Comparison of ENCODE assay signal across 35 cellular contexts in genomic region chr2:37904450-37904849, GRCh38.
"Had no signal": no experiment of that assay in that cellular context is flagged by ENCODE, and none has a peak within 500 bp of the region (broad histone marks: within the 10 kb centered on the region; RNA-seq: fewer than 3 reads in every experiment).

No MANE protein-coding gene starts in this region.

- H3K27me3 Mint-ChIP-seq: activated naive CD8-positive, alpha-beta T cell treated with anti-CD3 and anti-CD28 coated beads for 36 hours had no signal

- H3K4me1 ChIP-seq: adrenal gland, breast epithelium, heart left ventricle had no signal

- H3K4me1 Mint-ChIP-seq: activated CD4-positive, alpha-beta T cell treated with anti-CD3 and anti-CD28 coated beads for 36 hours; activated CD4-positive, alpha-beta T cell treated with anti-CD3 and anti-CD28 coated beads, Interleukin-2, amount 10 ng/mL, durations not matched to agents 24 days and 14 days; activated CD8-positive, alpha-beta memory T cell treated with anti-CD3 and anti-CD28 coated beads, Interleukin-2, amount 10 ng/mL, durations not matched to agents 7 days and 5 days; activated naive CD4-positive, alpha-beta T cell treated with anti-CD3 and anti-CD28 coated beads, Interleukin-2, amount 50 U/mL, for 24 hours; activated naive CD8-positive, alpha-beta T cell treated with anti-CD3 and anti-CD28 coated beads for 36 hours; activated naive CD8-positive, alpha-beta T cell treated with anti-CD3 and anti-CD28 coated beads, Interleukin-2, amount 50 U/mL, for 24 hours; central memory CD8-positive, alpha-beta T cell; T-cell had no signal

- H3K27ac Mint-ChIP-seq: activated CD4-positive, alpha-beta memory T cell treated with anti-CD3 and anti-CD28 coated beads for 36 hours; activated CD4-positive, alpha-beta T cell treated with anti-CD3 and anti-CD28 coated beads for 36 hours; activated CD4-positive, alpha-beta T cell treated with anti-CD3 and anti-CD28 coated beads, Interleukin-2, amount 10 ng/mL, durations not matched to agents 24 days and 14 days; activated CD8-positive, alpha-beta memory T cell treated with anti-CD3 and anti-CD28 coated beads, Interleukin-2, amount 10 ng/mL, durations not matched to agents 7 days and 5 days; activated CD8-positive, alpha-beta T cell treated with anti-CD3 and anti-CD28 coated beads, Interleukin-2, amount 10 ng/mL, durations not matched to agents 7 days and 5 days; activated naive CD4-positive, alpha-beta T cell treated with anti-CD3 and anti-CD28 coated beads for 36 hours; activated naive CD4-positive, alpha-beta T cell treated with anti-CD3 and anti-CD28 coated beads, Interleukin-2, amount 50 U/mL, for 24 hours; activated naive CD8-positive, alpha-beta T cell treated with anti-CD3 and anti-CD28 coated beads for 36 hours; activated naive CD8-positive, alpha-beta T cell treated with anti-CD3 and anti-CD28 coated beads, Interleukin-2, amount 50 U/mL, for 24 hours; activated T-helper 1 cell treated with anti-CD3 and anti-CD28 coated beads, Interleukin-12 subunit alpha, Interleukin-12 subunit beta, Interleukin-2, Interleukin-4 antibody, amounts not matched to agents 30 ng/mL and 10 ng/mL and 1 ng/mL, durations not matched to agents 14 hours and 24 hours and 36 hours; activated T-helper 2 cell treated with anti-CD3 and anti-CD28 coated beads, Interferon-gamma antibody, Interleukin-2, Interleukin-4, amounts not matched to agents 10 μg/mL and 5 μg/mL and 100 μg/mL, durations not matched to agents 14 hours and 24 hours and 36 hours; endodermal cell; T-cell; T-helper 1 cell treated with Interleukin-12 subunit alpha and Interleukin-12 subunit beta and Interleukin-4 antibody, amounts not matched to agents 30 μg/mL and 1 μg/mL, for 36 hours; T-helper 2 cell treated with Interferon-gamma antibody and Interleukin-4, amounts not matched to agents 5 μg/mL and 100 μg/mL, for 36 hours had no signal

- ATAC-seq: activated CD4-positive, alpha-beta T cell treated with anti-CD3 and anti-CD28 coated beads for 36 hours; activated CD8-positive, alpha-beta memory T cell treated with anti-CD3 and anti-CD28 coated beads, Interleukin-2, amount 10 ng/mL, durations not matched to agents 7 days and 5 days; activated CD8-positive, alpha-beta T cell treated with anti-CD3 and anti-CD28 coated beads, Interleukin-2, amount 10 ng/mL, durations not matched to agents 7 days and 5 days; activated naive CD8-positive, alpha-beta T cell treated with anti-CD3 and anti-CD28 coated beads, Interleukin-2, amount 50 U/mL, for 24 hours; esophagus mucosa; heart left ventricle; T-cell had no signal

- H3K27ac ChIP-seq: adrenal gland, breast epithelium, cardiac muscle cell, heart left ventricle had no signal

- FAIRE-seq: frontal cortex had no signal

- H3K9me3 Mint-ChIP-seq: activated CD4-positive, alpha-beta memory T cell treated with anti-CD3 and anti-CD28 coated beads for 36 hours; activated CD4-positive, alpha-beta T cell treated with anti-CD3 and anti-CD28 coated beads, Interleukin-2, amount 10 ng/mL, durations not matched to agents 24 days and 14 days; activated naive CD8-positive, alpha-beta T cell treated with anti-CD3 and anti-CD28 coated beads for 36 hours; activated T-helper 1 cell treated with anti-CD3 and anti-CD28 coated beads, Interleukin-12 subunit alpha, Interleukin-12 subunit beta, Interleukin-2, Interleukin-4 antibody, amounts not matched to agents 30 ng/mL and 10 ng/mL and 1 ng/mL, durations not matched to agents 14 hours and 24 hours and 36 hours; activated T-helper 2 cell treated with anti-CD3 and anti-CD28 coated beads, Interferon-gamma antibody, Interleukin-2, Interleukin-4, amounts not matched to agents 10 μg/mL and 5 μg/mL and 100 μg/mL, durations not matched to agents 14 hours and 24 hours and 36 hours; central memory CD8-positive, alpha-beta T cell; T-helper 1 cell treated with Interleukin-12 subunit alpha and Interleukin-12 subunit beta and Interleukin-4 antibody, amounts not matched to agents 30 μg/mL and 1 μg/mL, for 36 hours; T-helper 2 cell treated with Interferon-gamma antibody and Interleukin-4, amounts not matched to agents 5 μg/mL and 100 μg/mL, for 36 hours had no signal

- H3K36me3 Mint-ChIP-seq: activated CD4-positive, alpha-beta memory T cell treated with anti-CD3 and anti-CD28 coated beads for 36 hours; activated naive CD8-positive, alpha-beta T cell treated with anti-CD3 and anti-CD28 coated beads for 36 hours; brain; T-cell had no signal

- H3K9me3 ChIP-seq: adrenal gland, breast epithelium, heart left ventricle had no signal

- H3K4me3 Mint-ChIP-seq: activated CD4-positive, alpha-beta memory T cell treated with anti-CD3 and anti-CD28 coated beads for 36 hours; activated CD4-positive, alpha-beta T cell treated with anti-CD3 and anti-CD28 coated beads for 36 hours; activated CD4-positive, alpha-beta T cell treated with anti-CD3 and anti-CD28 coated beads, Interleukin-2, amount 10 ng/mL, durations not matched to agents 24 days and 14 days; activated CD8-positive, alpha-beta memory T cell treated with anti-CD3 and anti-CD28 coated beads, Interleukin-2, amount 10 ng/mL, durations not matched to agents 7 days and 5 days; activated CD8-positive, alpha-beta T cell treated with anti-CD3 and anti-CD28 coated beads, Interleukin-2, amount 10 ng/mL, durations not matched to agents 7 days and 5 days; activated naive CD4-positive, alpha-beta T cell treated with anti-CD3 and anti-CD28 coated beads for 36 hours; activated naive CD4-positive, alpha-beta T cell treated with anti-CD3 and anti-CD28 coated beads, Interleukin-2, amount 50 U/mL, for 24 hours; activated naive CD8-positive, alpha-beta T cell treated with anti-CD3 and anti-CD28 coated beads for 36 hours; activated naive CD8-positive, alpha-beta T cell treated with anti-CD3 and anti-CD28 coated beads, Interleukin-2, amount 50 U/mL, for 24 hours; activated T-helper 1 cell treated with anti-CD3 and anti-CD28 coated beads, Interleukin-12 subunit alpha, Interleukin-12 subunit beta, Interleukin-2, Interleukin-4 antibody, amounts not matched to agents 30 ng/mL and 10 ng/mL and 1 ng/mL, durations not matched to agents 14 hours and 24 hours and 36 hours; brain; central memory CD8-positive, alpha-beta T cell; endodermal cell; T-cell; T-helper 1 cell treated with Interleukin-12 subunit alpha and Interleukin-12 subunit beta and Interleukin-4 antibody, amounts not matched to agents 30 μg/mL and 1 μg/mL, for 36 hours; T-helper 2 cell treated with Interferon-gamma antibody and Interleukin-4, amounts not matched to agents 5 μg/mL and 100 μg/mL, for 36 hours had no signal

- H3K27me3 ChIP-seq: adrenal gland, breast epithelium, cardiac muscle cell, heart left ventricle had no signal

- DNase-seq: activated CD4-positive, alpha-beta memory T cell treated with anti-CD3 and anti-CD28 coated beads for 36 hours; activated CD4-positive, alpha-beta T cell treated with anti-CD3 and anti-CD28 coated beads for 36 hours; activated CD4-positive, alpha-beta T cell treated with anti-CD3 and anti-CD28 coated beads, Interleukin-2, amount 10 ng/mL, durations not matched to agents 24 days and 14 days; activated CD4-positive, CD25-positive, alpha-beta regulatory T cell; activated CD4-positive, CD25-positive, alpha-beta regulatory T cell treated with anti-CD3 and anti-CD28 coated beads, Interleukin-2, amount 50 U/mL, for 72 hours; activated CD8-positive, alpha-beta memory T cell treated with anti-CD3 and anti-CD28 coated beads, Interleukin-2, amount 10 ng/mL, durations not matched to agents 7 days and 5 days; activated CD8-positive, alpha-beta memory T cell treated with anti-CD3 and anti-CD28 coated beads, Interleukin-2, amount 50 U/mL, for 4 hours; activated CD8-positive, alpha-beta T cell treated with anti-CD3 and anti-CD28 coated beads, Interleukin-2, amount 10 ng/mL, durations not matched to agents 7 days and 5 days; activated effector memory CD4-positive, alpha-beta T cell treated with anti-CD3 and anti-CD28 coated beads, Interleukin-2, amount 50 U/mL, for 16 hours; activated naive CD4-positive, alpha-beta T cell treated with anti-CD3 and anti-CD28 coated beads for 36 hours; activated naive CD8-positive, alpha-beta T cell treated with anti-CD3 and anti-CD28 coated beads for 36 hours; activated naive CD8-positive, alpha-beta T cell treated with anti-CD3 and anti-CD28 coated beads, Interleukin-2, amount 50 U/mL, for 24 hours; activated T-cell treated with anti-CD3 and anti-CD28 coated beads, Interleukin-2, amount 50 U/mL, for 1 hour; activated T-cell treated with anti-CD3 and anti-CD28 coated beads, Interleukin-2, amount 50 U/mL, for 48 hours; adrenal gland; amygdala; aorta; cortex of kidney; effector memory CD4-positive, alpha-beta T cell; endodermal cell; foreskin fibroblast; heart left ventricle; SW 1271; T-cell had no signal

- H3K4me3 ChIP-seq: adrenal gland, breast epithelium, cardiac muscle cell, heart left ventricle had no signal

- H3K36me3 ChIP-seq: adrenal gland, breast epithelium, cardiac muscle cell, heart left ventricle had no signal
